15 cellular contexts compared by ENCODE assay signal in genomic region chr19:28736528-28736927, GRCh38.
DNase-seq lines count a peak whose midpoint lies in the region; ATAC-seq and TF ChIP-seq lines count a peak whose summit lies in the region.
"Had no signal": no experiment of that assay in that cellular context is flagged by ENCODE, and none has a peak within 500 bp of the region (broad histone marks: within the 10 kb centered on the region; RNA-seq: fewer than 3 reads in every experiment).

No MANE protein-coding gene starts in this region.

- no peaks in the 10 kb centered on the region for H4K20me1 ChIP-seq in MM.1S (ENCODE audit: insufficient read depth, low read length)

- H2AK5ac ChIP-seq in neuronal stem cell (ENCODE audit: low read depth, low read length), result no peak overlapping the region

- H3K27ac ChIP-seq in MM.1S (ENCODE audit: low read length), result no peak overlapping the region
- no peak overlapping the region for H3K27ac ChIP-seq in neuronal stem cell (replicated peaks; ENCODE audit: low read length)
- H3K27ac ChIP-seq: colonic mucosa, SK-N-MC had no signal

- H3K36me3 ChIP-seq in MM.1S (replicated peaks; ENCODE audit: insufficient read depth, low read length) (no peaks in the 10 kb centered on the region), endocrine pancreas (ENCODE audit: control insufficient read depth, insufficient read depth, low read length) (no peaks in the 10 kb centered on the region), neuronal stem cell (replicated peaks in 1 of 2; ENCODE audit: control insufficient read depth in 2 of 2, insufficient read depth in 2 of 2, low read length in 2 of 2) (no peaks in the 10 kb centered on the region)
- H3K36me3 ChIP-seq: colonic mucosa had no signal

- H3K23ac ChIP-seq in neuronal stem cell (ENCODE audit: low read depth, low read length, poor library complexity), result no peak overlapping the region

- H3K4me3 ChIP-seq in MM.1S (ENCODE audit: low read length) (peak overlapping the region; percentile 29), endocrine pancreas (ENCODE audit: control insufficient read depth, insufficient read depth, low read length) (peak overlapping the region; percentile 38), neuronal stem cell (ENCODE audit: low read length in 2 of 2) (no peak overlapping the region)
- H3K4me3 ChIP-seq: colonic mucosa, SK-N-MC had no signal

- no peaks in the 10 kb centered on the region for H3K36me3 Mint-ChIP-seq in Calu3 (ENCODE audit: insufficient read depth, unreplicated experiment)
- H3K36me3 Mint-ChIP-seq: CD14-positive monocyte had no signal

- H3K9ac ChIP-seq in MM.1S (ENCODE audit: low read length) (peak overlapping the region; percentile 38; the same call in 1 of the 2 replicates), endocrine pancreas (ENCODE audit: control insufficient read depth, insufficient read depth, low read length) (peak overlapping the region; percentile 55), neuronal stem cell (ENCODE audit: low read depth, low read length, poor library complexity) (no peak overlapping the region)

- no peak overlapping the region for H4K91ac ChIP-seq in neuronal stem cell (ENCODE audit: low read depth, low read length, poor library complexity)

- DNase-seq in Calu3 (no peak), MM.1S (no peak), neuronal stem cell (ENCODE audit: low spot score) (no peak), NCI-H1417 (lab: John Stamatoyannopoulos, UW) (no peak), GF-D8 (lab: John Stamatoyannopoulos, UW) (no peak)
- DNase-seq: activated CD4-positive, CD25-positive, alpha-beta regulatory T cell; activated T-cell treated with anti-CD3 and anti-CD28 coated beads for 4 hours; colonic mucosa; NCI-H1694 treated with DMSO at 0.1 percent for 48 hours; stimulated activated CD4-positive, alpha-beta T cell treated with anti-CD3 and anti-CD28 coated beads, Interleukin-4, amount 100 ng/mL, for 1 hour; stimulated activated naive CD4-positive, alpha-beta T cell treated with Interleukin-2 at 50 U/mL for 16 hours had no signal

- CTCF ChIA-PET in Calu3 (lab: Charles Lee), result interaction anchor here (0.6 to 1.9 kb wide), 7 partner anchors 142 to 763 kb away, joined by 3 to 38 read pairs (median 5); no protein-coding TSS in a partner anchor

- H2BK12ac ChIP-seq in neuronal stem cell (ENCODE audit: low read length), result no peak overlapping the region

- H4K8ac ChIP-seq in neuronal stem cell (ENCODE audit: low read depth, low read length), result no peak overlapping the region

- no peak for ATAC-seq in GM18858 (IDR thresholded peaks at IDR 0.05; ENCODE audit: unreplicated experiment)

- no peak overlapping the region for H3K18ac ChIP-seq in neuronal stem cell (ENCODE audit: low read length)

- H2BK5ac ChIP-seq in neuronal stem cell (ENCODE audit: low read length), result no peak overlapping the region

- TF ChIP-seq CTCF in Calu3 (IDR thresholded peaks at IDR 0.05; ENCODE audit: unreplicated experiment) (no peak), MM.1S (IDR thresholded peaks at IDR 0.05; ENCODE audit: low read length) (no peak)

- no peaks in the 10 kb centered on the region for H3K79me2 ChIP-seq in MM.1S (ENCODE audit: low read length)

- no peaks in the 10 kb centered on the region for H3K27me3 Mint-ChIP-seq in Calu3 (ENCODE audit: unreplicated experiment)

- peak overlapping the region; percentile 30 for H3K27ac Mint-ChIP-seq in Calu3 (ENCODE audit: unreplicated experiment)

- no CpG with 5 or more reads among the region's 5 CpGs for WGBS in neuronal stem cell (ENCODE audit: extremely low coverage in 2 of 2, insufficient read length in 2 of 2, insufficient replicate concordance in 1 of 2), 2 donors

- intact Hi-C loops in Calu3 (cut with micrococcal nuclease; ENCODE audit: unreplicated experiment), result loop anchor here (5.0 kb wide), 3 partner anchors 121 to 981 kb away; partner anchors contain the start of gene C19orf12

- H3K9me3 ChIP-seq in MM.1S (replicated peaks; ENCODE audit: insufficient read depth, low read length), result no peaks in the 10 kb centered on the region
- no peaks in the 10 kb centered on the region for H3K9me3 ChIP-seq in endocrine pancreas (ENCODE audit: control insufficient read depth, low read length)
- H3K9me3 ChIP-seq in neuronal stem cell (replicated peaks in 1 of 2; ENCODE audit: control insufficient read depth in 2 of 2, insufficient read depth in 1 of 2, low read depth in 1 of 2, low read length in 2 of 2), result no peaks in the 10 kb centered on the region
- H3K9me3 ChIP-seq: colonic mucosa had no signal

- H3K4me1 Mint-ChIP-seq in Calu3 (ENCODE audit: low read depth, unreplicated experiment), result peaks cover 17% of the 10 kb centered on the region

- no peaks in the 10 kb centered on the region for H3K79me1 ChIP-seq in neuronal stem cell (ENCODE audit: low read depth, low read length)

- no peak overlapping the region for H3K4ac ChIP-seq in neuronal stem cell (ENCODE audit: low read length)

- H3K9me2 ChIP-seq in MM.1S (replicated peaks; ENCODE audit: insufficient read depth, low read length), result no peaks in the 10 kb centered on the region

- H3K4me2 ChIP-seq in MM.1S (ENCODE audit: low read depth, low read length), result peak overlapping the region; percentile 73
- H3K4me2 ChIP-seq in neuronal stem cell (ENCODE audit: insufficient read depth, low read length, poor library complexity, severe bottlenecking), result no peak overlapping the region

- no peak overlapping the region for H2BK15ac ChIP-seq in neuronal stem cell (ENCODE audit: low read length)

- H2AFZ ChIP-seq in MM.1S (ENCODE audit: low read length), result peak overlapping the region; percentile 98
- peak overlapping the region; percentile 77 for H2AFZ ChIP-seq in neuronal stem cell (ENCODE audit: low read length)

- no peak overlapping the region for H2BK120ac ChIP-seq in neuronal stem cell (ENCODE audit: low read depth, low read length)

- peaks cover 4% of the 10 kb centered on the region for H3K9me3 Mint-ChIP-seq in Calu3 (ENCODE audit: low read depth, unreplicated experiment)

- no peaks in the 10 kb centered on the region for H3K4me1 ChIP-seq in MM.1S (ENCODE audit: low read length)
- H3K4me1 ChIP-seq in endocrine pancreas (ENCODE audit: control insufficient read depth, insufficient read depth, low read length), result no peaks in the 10 kb centered on the region
- H3K4me1 ChIP-seq in neuronal stem cell (ENCODE audit: control insufficient read depth in 2 of 2, insufficient read depth in 1 of 2, low read depth in 1 of 2, low read length in 2 of 2), result no peaks in the 10 kb centered on the region
- H3K4me1 ChIP-seq: colonic mucosa had no signal

- no TSS peak for BruUV-seq in Calu3 (replicated peaks; lab: Mats Ljungman, UMichigan)

- no peak overlapping the region for H3K4me3 Mint-ChIP-seq in Calu3 (ENCODE audit: low read depth, unreplicated experiment)
- H3K4me3 Mint-ChIP-seq: CD14-positive monocyte had no signal

- no peaks in the 10 kb centered on the region for H3F3A ChIP-seq in MM.1S (ENCODE audit: insufficient read depth, low read length)

- H3K14ac ChIP-seq in neuronal stem cell (ENCODE audit: low read length), result no peak overlapping the region

- H3K27me3 ChIP-seq in MM.1S (replicated peaks; ENCODE audit: insufficient read depth, low read length), result no peaks in the 10 kb centered on the region
- H3K27me3 ChIP-seq in endocrine pancreas (ENCODE audit: control insufficient read depth, insufficient read depth, low read length), result no peaks in the 10 kb centered on the region
- no peaks in the 10 kb centered on the region for H3K27me3 ChIP-seq in neuronal stem cell (ENCODE audit: control insufficient read depth in 3 of 3, insufficient read depth in 3 of 3, low read depth in 1 of 3, low read length in 3 of 3)
- H3K27me3 ChIP-seq: colonic mucosa had no signal

Comparison
In these comparisons a context has a peak if more than half of its experiments do, and no peak if none do; other contexts are left out.
1. H3K4me3 ChIP-seq: peak in MM.1S (single experiment) and endocrine pancreas (single experiment); none in neuronal stem cell (0 of 2).